Comparison of ENCODE assay signal across 14 cellular contexts in the genomic region with DNA sequence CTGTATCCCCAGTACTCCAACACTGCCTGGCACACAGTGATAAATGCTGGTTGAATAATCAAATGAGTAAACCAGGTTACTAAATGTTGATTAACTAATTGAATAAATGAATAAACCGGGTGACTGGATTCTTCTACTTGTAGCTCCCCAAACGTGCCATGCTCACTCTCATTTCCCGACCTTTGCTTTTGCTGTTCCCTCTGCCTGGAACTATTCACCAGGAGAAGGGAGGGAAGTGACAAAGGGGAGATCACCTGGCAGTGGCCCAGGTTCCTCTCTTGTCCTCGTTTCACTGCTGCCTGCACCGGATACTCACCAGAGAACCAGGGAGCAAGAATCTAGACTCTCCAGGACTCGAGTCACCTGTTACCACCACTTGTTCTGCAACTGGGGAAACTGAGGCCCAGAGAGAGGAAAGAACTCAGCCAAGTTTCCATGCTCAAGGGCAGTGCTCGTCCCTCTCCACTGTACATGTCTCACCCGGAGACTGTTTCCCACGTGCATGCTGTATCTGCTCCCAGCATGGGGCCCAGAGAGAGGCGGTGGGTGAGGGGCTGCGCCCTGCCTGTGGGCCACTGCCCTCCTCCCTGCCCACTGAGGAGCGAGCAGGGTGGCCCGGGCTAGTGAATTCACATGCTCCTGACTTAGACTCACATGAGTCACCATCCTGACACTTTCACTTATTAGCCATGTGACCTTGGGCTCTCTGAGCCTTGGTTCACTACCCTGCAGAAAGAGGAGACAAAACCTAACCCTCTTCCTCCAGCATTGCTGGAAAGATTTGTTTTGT. TPM values are rescaled to one million over a fixed set of nuclear protein-coding genes. Genes with fewer than 3 reads are reported as not detected.
DNase-seq lines count a peak whose midpoint lies in the region; TF ChIP-seq lines count a peak whose summit lies in the region.
"Had no signal": no experiment of that assay in that cellular context is flagged by ENCODE, and none has a peak within 500 bp of the region (broad histone marks: within the 10 kb centered on the region; RNA-seq: fewer than 3 reads in every experiment).

No MANE protein-coding gene starts in this region.

- TF ChIP-seq EP300 in transverse colon (IDR thresholded peaks at IDR 0.05; ENCODE audit: low read depth), result no peak

- H3K27me3 ChIP-seq in adrenal gland, result no peaks in the 10 kb centered on the region
- H3K27me3 ChIP-seq in kidney epithelial cell (ENCODE audit: control insufficient read depth, insufficient read depth, low read length), result no peaks in the 10 kb centered on the region
- no peaks in the 10 kb centered on the region for H3K27me3 ChIP-seq in CD8-positive, alpha-beta memory T cell (ENCODE audit: insufficient read depth, low read length, poor library complexity, severe bottlenecking)
- H3K27me3 ChIP-seq in transverse colon, result peaks cover 8% of the 10 kb centered on the region
- H3K27me3 ChIP-seq: ascending aorta had no signal

- WGBS in adrenal gland, 4 donors, result 25 to 35% (median 29%) methylated on average over 8 to 13 of the region's 13 CpGs
- 47 to 51% methylated on average over 3 to 13 of the region's 13 CpGs for WGBS in transverse colon (ENCODE audit: low coverage in 1 of 2), 2 donors

- H3K9me3 ChIP-seq in adrenal gland (replicated peaks in 1 of 3) (no peaks in the 10 kb centered on the region), transverse colon (no peaks in the 10 kb centered on the region)
- no peaks in the 10 kb centered on the region for H3K9me3 ChIP-seq in CD8-positive, alpha-beta memory T cell (ENCODE audit: low read length)
- H3K9me3 ChIP-seq: ascending aorta had no signal

- in situ Hi-C loops in transverse colon (cut with MboI; ENCODE audit: low pct_ligation_motif_present in 1 of 4, low pct_unique_long_range_greater_than_20kb in 1 of 4, low sequenced_read_pairs in 3 of 4), result no loop called here

- TF ChIP-seq POLR2A in adrenal gland (IDR thresholded peaks at IDR 0.05) (peak in 1 of 2 donors; percentile 52), transverse colon (IDR thresholded peaks at IDR 0.05) (no peak)

- peaks cover 13 to 19% of the 10 kb centered on the region in 2 donors for H3K4me1 ChIP-seq in adrenal gland (replicated peaks in 1 of 2)
- no peaks in the 10 kb centered on the region for H3K4me1 ChIP-seq in CD8-positive, alpha-beta memory T cell (ENCODE audit: insufficient read depth, low read length)
- H3K4me1 ChIP-seq in transverse colon, result peaks cover 0 to 6% (median 3%) of the 10 kb centered on the region in 4 donors
- H3K4me1 ChIP-seq: ascending aorta had no signal

- H3K27ac ChIP-seq in adrenal gland, result peak overlapping the region; percentile 30 to 88 (median 77)
- no peak overlapping the region for H3K27ac ChIP-seq in CD8-positive, alpha-beta memory T cell (ENCODE audit: low read depth, low read length)
- no peak overlapping the region for H3K27ac ChIP-seq in transverse colon
- H3K27ac ChIP-seq: ascending aorta, C4-2B, skin epidermis had no signal

- peaks cover 11 to 36% of the 10 kb centered on the region in 2 donors for H3K27me3 Mint-ChIP-seq in CD8-positive, alpha-beta memory T cell

- H3K36me3 ChIP-seq in adrenal gland (replicated peaks in 1 of 2) (no peaks in the 10 kb centered on the region), kidney epithelial cell (ENCODE audit: control insufficient read depth, insufficient read depth, low read length) (no peaks in the 10 kb centered on the region), transverse colon (no peaks in the 10 kb centered on the region)
- H3K36me3 ChIP-seq in CD8-positive, alpha-beta memory T cell (ENCODE audit: insufficient read depth, low read length), result no peaks in the 10 kb centered on the region
- H3K36me3 ChIP-seq: ascending aorta had no signal

- intact Hi-C loops in adrenal gland (cut with DNase I) (no loop called here), transverse colon (cut with DNase I; ENCODE audit: low total_unique reads) (no loop called here)

- H3K27ac Mint-ChIP-seq in CD8-positive, alpha-beta memory T cell, result no peak overlapping the region
- H3K27ac Mint-ChIP-seq: activated B cell treated with CpG ODN at 0.5 μM for 24 hours, immature natural killer cell had no signal

- DNase-seq in AG08395 (ENCODE audit: low spot score) (peak; percentile 68), HPDE6-E6E7 (ENCODE audit: extremely low spot score) (peak; percentile 74), adrenal gland (peak; percentile 67 to 82 (median 77)), kidney epithelial cell (ENCODE audit: low read depth) (peak; percentile 70), transverse colon (no peak), NCI-H2196 (lab: John Stamatoyannopoulos, UW; ENCODE audit: unreplicated experiment) (no peak)
- no peak for DNase-seq in CD8-positive, alpha-beta memory T cell
- no peak for DNase-seq in stimulated activated CD4-positive, alpha-beta T cell treated with anti-CD3 and anti-CD28 coated beads, Interleukin-4, amount 100 ng/mL, for 24 hours
- DNase-seq: activated B cell treated with CpG ODN at 0.5 μM for 24 hours, immature natural killer cell, NCI-H2171 had no signal

- peaks cover 0 to 3% (median 0%) of the 10 kb centered on the region in 3 donors for H3K36me3 Mint-ChIP-seq in CD8-positive, alpha-beta memory T cell
- H3K36me3 Mint-ChIP-seq: immature natural killer cell had no signal

- TF ChIP-seq CTCF in adrenal gland (IDR thresholded peaks at IDR 0.05) (no peak), kidney epithelial cell (IDR thresholded peaks at IDR 0.05; ENCODE audit: insufficient read depth, low read length, poor library complexity, severe bottlenecking) (no peak), transverse colon (IDR thresholded peaks at IDR 0.05) (no peak)

- H3K4me1 Mint-ChIP-seq in CD8-positive, alpha-beta memory T cell, result no peaks in the 10 kb centered on the region
- H3K4me1 Mint-ChIP-seq: activated B cell treated with CpG ODN at 0.5 μM for 24 hours, immature natural killer cell had no signal

- CTCF ChIA-PET in CD8-positive, alpha-beta memory T cell (lab: Charles Lee), result no interaction called here

- POLR2A ChIA-PET in CD8-positive, alpha-beta memory T cell (lab: Charles Lee), result no interaction called here

- no peaks in the 10 kb centered on the region for H3K9me3 Mint-ChIP-seq in CD8-positive, alpha-beta memory T cell
- H3K9me3 Mint-ChIP-seq: activated B cell treated with CpG ODN at 0.5 μM for 24 hours, immature natural killer cell had no signal

- no peak overlapping the region for H3K4me3 Mint-ChIP-seq in CD8-positive, alpha-beta memory T cell
- H3K4me3 Mint-ChIP-seq: activated B cell treated with CpG ODN at 0.5 μM for 24 hours, immature natural killer cell had no signal

- peak overlapping the region in 1 of 4 donors; percentile 37 for H3K4me3 ChIP-seq in adrenal gland
- no peak overlapping the region for H3K4me3 ChIP-seq in kidney epithelial cell (ENCODE audit: low read depth, low read length)
- H3K4me3 ChIP-seq in CD8-positive, alpha-beta memory T cell (ENCODE audit: low read length), result no peak overlapping the region
- no peak overlapping the region for H3K4me3 ChIP-seq in transverse colon
- H3K4me3 ChIP-seq: ascending aorta, skin epidermis had no signal

RNA-seq across cellular contexts. Expression of a gene that starts 17.7 kb away (rescaled TPM):
- total RNA-seq in adrenal gland, result 10 to 100 TPM; 31.4 to 92.4 (median 62.4) TPM
- 100 to 1,000 TPM in 2 of 3 donors, 10 to 100 TPM in 1; 69.0 to 158 (median 116) TPM for polyA plus RNA-seq in adrenal gland
- 34.0 and 47.8 TPM in 2 replicates for total RNA-seq in kidney epithelial cell
- 10 to 100 TPM; 77.9 to 83.1 TPM for total RNA-seq in CD8-positive, alpha-beta memory T cell
- 101 TPM for polyA plus RNA-seq in CD8-positive, alpha-beta memory T cell
- 10 to 100 TPM in 3 of 4 donors, not detected in 1; 31.5 to 56.5 (median 43.7) TPM for total RNA-seq in transverse colon

RNA-seq across cellular contexts. Expression of a gene that starts 41.6 kb away (rescaled TPM):
- 1 to 10 TPM in 6 of 8 donors, under 1 TPM in 1, not detected in 1; 0.42 to 3.9 (median 2.1) TPM for total RNA-seq in adrenal gland
- polyA plus RNA-seq in adrenal gland, result 1 to 10 TPM; 2.3 to 5.1 (median 2.9) TPM
- total RNA-seq in kidney epithelial cell, result not detected in 2 replicates
- under 1 TPM; 0.13 to 0.18 TPM for total RNA-seq in CD8-positive, alpha-beta memory T cell
- not detected for polyA plus RNA-seq in CD8-positive, alpha-beta memory T cell
- total RNA-seq in transverse colon, result 1 to 10 TPM in 2 of 4 donors, under 1 TPM in 1, not detected in 1; 0.60 to 7.5 (median 4.4) TPM
- polyA plus RNA-seq: immature natural killer cell had no signal

Comparison
In these comparisons a context has a peak if more than half of its experiments do, and no peak if none do; other contexts are left out.
1. DNase-seq: peak in AG08395 (single experiment), HPDE6-E6E7 (single experiment), adrenal gland (7 of 7) and kidney epithelial cell (single experiment); none in CD8-positive, alpha-beta memory T cell (0 of 5), transverse colon (single experiment), stimulated activated CD4-positive, alpha-beta T cell treated with anti-CD3 and anti-CD28 coated beads, Interleukin-4, amount 100 ng/mL, for 24 hours (single experiment) and NCI-H2196 (single experiment).
2. H3K27ac ChIP-seq: peak in adrenal gland (5 of 5); none in CD8-positive, alpha-beta memory T cell (single experiment) and transverse colon (0 of 4).